Comparison of ENCODE assay signal across 15 cellular contexts in the genomic region with DNA sequence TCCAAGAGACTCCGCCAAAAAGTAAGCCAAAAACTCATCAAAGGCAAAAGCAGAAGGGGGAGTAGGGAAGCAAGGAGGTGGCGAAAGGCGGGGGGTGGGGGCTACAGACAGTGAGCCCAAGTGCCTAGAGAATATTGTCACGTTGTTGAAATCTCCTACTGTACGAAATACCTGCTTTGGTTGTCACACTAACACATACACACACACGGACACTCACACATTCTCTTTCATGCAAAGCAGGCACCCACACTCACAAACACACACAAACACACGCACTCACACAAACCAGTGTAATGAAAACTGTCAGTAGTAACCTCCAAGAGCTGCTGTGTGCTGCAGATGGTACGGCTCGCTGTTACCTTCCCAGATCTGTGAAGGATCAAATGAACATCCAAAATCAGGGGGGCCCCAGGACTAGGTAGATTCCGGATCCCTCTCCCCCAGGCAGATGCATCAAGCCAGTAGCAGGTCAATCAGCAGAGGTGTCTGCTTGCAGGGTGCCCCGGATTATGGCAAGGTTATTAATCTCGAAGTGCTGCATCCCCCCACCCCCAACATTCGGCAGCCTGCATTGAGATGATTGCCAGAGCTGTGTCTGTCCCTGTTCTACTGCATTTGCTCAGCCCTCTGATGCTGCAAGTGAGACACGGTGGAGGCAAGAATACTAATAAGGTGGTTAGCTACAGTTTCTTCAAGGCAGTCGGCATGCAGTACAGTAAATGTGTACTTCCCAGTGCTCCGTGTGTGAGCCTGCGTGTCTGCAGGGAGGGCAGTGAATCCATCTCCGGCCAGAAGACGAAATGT. TPM values are rescaled to one million over a fixed set of nuclear protein-coding genes. Genes with fewer than 3 reads are reported as not detected.
DNase-seq lines count a peak whose midpoint lies in the region; ATAC-seq and TF ChIP-seq lines count a peak whose summit lies in the region.
"Had no signal": no experiment of that assay in that cellular context is flagged by ENCODE, and none has a peak within 500 bp of the region (broad histone marks: within the 10 kb centered on the region; RNA-seq: fewer than 3 reads in every experiment).

LRRC4C (minus strand) TSS at position 51 of the 804 bp plus-strand sequence.

- CTCF ChIA-PET in MCF 10A (lab: Yijun Ruan, JAX), result interaction anchor here (0.5 to 3.0 kb wide), 20 partner anchors 10 to 1823 kb away, joined by 3 to 24 read pairs (median 4); no protein-coding TSS in a partner anchor

- H3K36me3 ChIP-seq in breast epithelium (no peaks in the 10 kb centered on the region), aorta (ENCODE audit: control insufficient read depth in 1 of 2, insufficient read depth in 2 of 2, low read length in 1 of 2) (no peaks in the 10 kb centered on the region)
- H3K36me3 ChIP-seq: sigmoid colon had no signal

- H3K36me3 Mint-ChIP-seq in MCF 10A (ENCODE audit: insufficient read depth, unreplicated experiment), result no peaks in the 10 kb centered on the region
- H3K36me3 Mint-ChIP-seq in mesothelial cell of epicardium, result no peaks in the 10 kb centered on the region
- H3K36me3 Mint-ChIP-seq: activated naive CD4-positive, alpha-beta T cell treated with anti-CD3 and anti-CD28 coated beads, Interleukin-2, amount 10 ng/mL, durations not matched to agents 7 days and 5 days had no signal

- WGBS in aorta, 2 donors, result 1 to 2% methylated on average over 19 of the region's 19 CpGs

- H3K4me3 ChIP-seq in breast epithelium (peak within 1 kb of the TSS in 1 of 3 donors; percentile 30), aorta (ENCODE audit: low read length in 2 of 2) (no peak within 1 kb of the TSS)
- H3K4me3 ChIP-seq: A549 had no signal

- no TSS peak for BruUV-seq in MCF 10A (replicated peaks; lab: Mats Ljungman, UMichigan)

- no peak within 1 kb of the TSS for H3K27ac Mint-ChIP-seq in MCF 10A (ENCODE audit: low read depth, unreplicated experiment)
- H3K27ac Mint-ChIP-seq in mesothelial cell of epicardium, result peak within 1 kb of the TSS; percentile 14
- H3K27ac Mint-ChIP-seq: activated naive CD4-positive, alpha-beta T cell treated with anti-CD3 and anti-CD28 coated beads, Interleukin-2, amount 10 ng/mL, durations not matched to agents 7 days and 5 days had no signal

- H3K9me3 Mint-ChIP-seq in MCF 10A (ENCODE audit: unreplicated experiment), result no peaks in the 10 kb centered on the region
- peaks cover 5% of the 10 kb centered on the region for H3K9me3 Mint-ChIP-seq in mesothelial cell of epicardium
- H3K9me3 Mint-ChIP-seq: activated naive CD4-positive, alpha-beta T cell treated with anti-CD3 and anti-CD28 coated beads, Interleukin-2, amount 10 ng/mL, durations not matched to agents 7 days and 5 days had no signal

- H3K9me3 ChIP-seq in breast epithelium (no peaks in the 10 kb centered on the region), aorta (ENCODE audit: control insufficient read depth, low read length) (no peaks in the 10 kb centered on the region)
- H3K9me3 ChIP-seq: A549, sigmoid colon had no signal

- peak; percentile 33 for ATAC-seq in aorta (ENCODE audit: low FRiP score)
- ATAC-seq: A549, HepG2, left cardiac atrium had no signal

- peaks cover 14% of the 10 kb centered on the region for H3K27me3 Mint-ChIP-seq in MCF 10A (ENCODE audit: insufficient read depth, unreplicated experiment)
- peaks cover 2% of the 10 kb centered on the region for H3K27me3 Mint-ChIP-seq in mesothelial cell of epicardium (ENCODE audit: low read depth)

- H3K27ac ChIP-seq in breast epithelium (no peak within 1 kb of the TSS), aorta (ENCODE audit: low read depth in 1 of 2, low read length in 2 of 2) (no peak within 1 kb of the TSS)
- H3K27ac ChIP-seq: A549, sigmoid colon had no signal

- TF ChIP-seq POLR2A in breast epithelium (IDR thresholded peaks at IDR 0.05), result no peak

- peaks cover 0 to 7% of the 10 kb centered on the region in 2 donors for H3K27me3 ChIP-seq in breast epithelium
- H3K27me3 ChIP-seq in aorta (ENCODE audit: control insufficient read depth in 1 of 2, insufficient read depth in 2 of 2, low read length in 1 of 2), result no peaks in the 10 kb centered on the region

- DNase-seq in MCF 10A (ENCODE audit: unreplicated experiment) (no peak), breast epithelium (ENCODE audit: low spot score in 2 of 2) (no peak), cerebellum (ENCODE audit: low spot score) (peak; percentile 31), mesothelial cell of epicardium (ENCODE audit: low spot score in 2 of 2, unreplicated experiment in 2 of 2) (no peak), aorta (no peak), T-helper 2 cell (no peak), ureter (ENCODE audit: low spot score) (no peak), DMS 273 (lab: John Stamatoyannopoulos, UW; ENCODE audit: unreplicated experiment) (no peak)
- DNase-seq: activated naive CD4-positive, alpha-beta T cell treated with anti-CD3 and anti-CD28 coated beads, Interleukin-2, amount 10 ng/mL, durations not matched to agents 7 days and 5 days; COR-L47; left cardiac atrium; sigmoid colon; stimulated activated CD4-positive, alpha-beta T cell treated with anti-CD3 and anti-CD28 coated beads, Interleukin-4, amount 100 ng/mL, for 4 hours had no signal

- H3K4me1 ChIP-seq in breast epithelium (no peaks in the 10 kb centered on the region), aorta (ENCODE audit: control insufficient read depth in 1 of 2, insufficient read depth in 2 of 2, low read length in 2 of 2) (no peaks in the 10 kb centered on the region)
- H3K4me1 ChIP-seq: A549 had no signal

- TF ChIP-seq CTCF in MCF 10A (IDR thresholded peaks at IDR 0.05; ENCODE audit: unreplicated experiment), result no peak
- no peak for TF ChIP-seq CTCF in breast epithelium (IDR thresholded peaks at IDR 0.05)
- no peak for TF ChIP-seq CTCF in mesothelial cell of epicardium (IDR thresholded peaks at IDR 0.05; ENCODE audit: unreplicated experiment)

- H3K4me3 Mint-ChIP-seq in MCF 10A (ENCODE audit: unreplicated experiment) (peak within 1 kb of the TSS; percentile 19), mesothelial cell of epicardium (peak within 1 kb of the TSS; percentile 8)
- H3K4me3 Mint-ChIP-seq: activated naive CD4-positive, alpha-beta T cell treated with anti-CD3 and anti-CD28 coated beads, Interleukin-2, amount 10 ng/mL, durations not matched to agents 7 days and 5 days had no signal

- POLR2A ChIA-PET in MCF 10A (lab: Yijun Ruan, JAX), result interaction anchor here (0.7 kb wide), 1 partner anchor 688 kb away, joined by 4 read pairs; no protein-coding TSS in a partner anchor

- intact Hi-C loops in MCF 10A (cut with micrococcal nuclease), result no loop called here
- intact Hi-C loops in breast epithelium (cut with DNase I; ENCODE audit: low total_unique reads), result loop anchor here (5.0 kb wide), 1 partner anchor 388 kb away; no protein-coding TSS in a partner anchor
- intact Hi-C loops in aorta (cut with DNase I), result loop anchor here in 1 of 2 donors (10.0 kb wide), 1 partner anchor 1065 kb away; no protein-coding TSS in a partner anchor

- peaks cover 11% of the 10 kb centered on the region for H3K4me1 Mint-ChIP-seq in MCF 10A (ENCODE audit: insufficient read depth, unreplicated experiment)
- peaks cover 15% of the 10 kb centered on the region for H3K4me1 Mint-ChIP-seq in mesothelial cell of epicardium
- H3K4me1 Mint-ChIP-seq: activated naive CD4-positive, alpha-beta T cell treated with anti-CD3 and anti-CD28 coated beads, Interleukin-2, amount 10 ng/mL, durations not matched to agents 7 days and 5 days had no signal

RNA-seq across cellular contexts. Expression of gene LRRC4C, which starts in this region (rescaled TPM):
- total RNA-seq in MCF 10A (2022), result not detected in 2 replicates
- total RNA-seq in breast epithelium, result 10 to 100 TPM in 1 of 3 donors, 1 to 10 TPM in 2; 2.9 to 15.4 (median 6.6) TPM
- total RNA-seq in cerebellum, result 62.0 TPM
- 16.5 to 17.6 TPM (median 16.9 TPM) in 3 replicates for total RNA-seq in mesothelial cell of epicardium
- total RNA-seq in aorta, result 1 to 10 TPM in 1 of 2 donors, under 1 TPM in 1; 0.91 to 1.9 TPM
- polyA plus RNA-seq in aorta, result 1 to 10 TPM in 1 of 2 donors, under 1 TPM in 1; 0.63 to 1.0 TPM
- total RNA-seq in ureter, result 3.6 TPM
- total RNA-seq: HepG2 had no signal
- polyA plus RNA-seq: A549, HepG2 had no signal
